In the genomic region with DNA sequence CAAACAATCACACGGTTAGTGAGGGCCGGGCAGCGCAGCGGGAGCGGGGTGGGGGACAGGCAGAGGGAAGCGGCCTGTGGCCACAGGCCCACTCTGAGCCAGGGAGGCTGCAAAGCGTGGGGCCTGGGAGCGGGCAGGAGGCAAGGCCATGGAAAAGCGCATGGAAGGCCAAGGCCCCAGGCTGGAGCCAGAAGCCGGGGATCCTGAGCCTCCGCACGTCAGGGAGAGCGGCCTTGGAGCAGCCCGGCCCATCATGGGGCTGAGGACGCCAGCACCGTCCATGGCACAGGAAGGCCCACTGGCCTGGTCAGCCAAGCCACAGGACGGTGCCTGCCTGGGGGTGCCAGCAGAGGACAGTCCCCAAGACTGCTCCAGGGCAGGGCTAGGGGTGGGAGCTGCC, we compare ENCODE assay signal across 27 cellular contexts. TPM values are rescaled to one million over a fixed set of nuclear protein-coding genes. Genes with fewer than 3 reads are reported as not detected.
DNase-seq lines count a peak whose midpoint lies in the region; ATAC-seq and TF ChIP-seq lines count a peak whose summit lies in the region.
"Had no signal": no experiment of that assay in that cellular context is flagged by ENCODE, and none has a peak within 500 bp of the region (broad histone marks: within the 10 kb centered on the region; RNA-seq: fewer than 3 reads in every experiment).

No MANE protein-coding gene starts in this region.

- H2BK20ac ChIP-seq in H9 (ENCODE audit: low read depth, low read length, poor library complexity, severe bottlenecking): no peak overlapping the region

- peaks cover 35 to 41% of the 10 kb centered on the region in 2 donors for H3K36me3 ChIP-seq in neuronal stem cell (replicated peaks in 1 of 2; ENCODE audit: control insufficient read depth in 2 of 2, insufficient read depth in 2 of 2, low read length in 2 of 2)
- H3K36me3 ChIP-seq: BLaER1 had no signal

- H3K27ac Mint-ChIP-seq in H9: peak overlapping the region in 2 of 3 experiments; percentile 19 to 49; a peak in 1 of 7 replicates
- H3K27ac Mint-ChIP-seq: CD14-positive monocyte; CD4-positive, CD25-positive, alpha-beta regulatory T cell; CD8-positive, alpha-beta memory T cell had no signal

- no peak for TF ChIP-seq CTCF in H9 (conservative IDR thresholded peaks at IDR 0.05)

- H3K9me3 ChIP-seq in H9 (ENCODE audit: control insufficient read depth, low read depth, low read length) (no peaks in the 10 kb centered on the region), neuronal stem cell (replicated peaks in 1 of 2; ENCODE audit: control insufficient read depth in 2 of 2, insufficient read depth in 1 of 2, low read depth in 1 of 2, low read length in 2 of 2) (peaks cover 0 to 2% of the 10 kb centered on the region in 2 donors)
- H3K9me3 ChIP-seq: BE2C, BLaER1 had no signal

- H2BK120ac ChIP-seq in H9 (ENCODE audit: low read depth, low read length, poor library complexity, severe bottlenecking) (no peak overlapping the region), neuronal stem cell (ENCODE audit: low read depth, low read length) (no peak overlapping the region)

- no peak overlapping the region for H4K5ac ChIP-seq in H9 (ENCODE audit: insufficient read length, low read depth, low read length)

- H4K8ac ChIP-seq in H9 (replicated peaks; ENCODE audit: insufficient read length, low read depth, low read length) (no peak overlapping the region), neuronal stem cell (ENCODE audit: low read depth, low read length) (no peak overlapping the region)

- no peaks in the 10 kb centered on the region for H3K27me3 Mint-ChIP-seq in H9 (ENCODE audit: low read depth)
- H3K27me3 Mint-ChIP-seq: CD4-positive, alpha-beta memory T cell; CD4-positive, CD25-positive, alpha-beta regulatory T cell had no signal

- no peak overlapping the region for H2AFZ ChIP-seq in H9 (ENCODE audit: low read length)
- H2AFZ ChIP-seq in neuronal stem cell (ENCODE audit: low read length): no peak overlapping the region

- H3K23me2 ChIP-seq in H9 (ENCODE audit: insufficient read length, low read depth, low read length, poor library complexity, severe bottlenecking): no peaks in the 10 kb centered on the region

- no peak overlapping the region for H3K56ac ChIP-seq in H9 (ENCODE audit: insufficient read length, low read depth, low read length)

- H3K14ac ChIP-seq in H9 (ENCODE audit: insufficient read depth, low read length): no peak overlapping the region; the same call in 1 of the 2 replicates
- peak overlapping the region; percentile 82 for H3K14ac ChIP-seq in neuronal stem cell (ENCODE audit: low read length)

- no peak overlapping the region for H3K4me3 ChIP-seq in neuronal stem cell (ENCODE audit: low read length in 2 of 2)
- H3K4me3 ChIP-seq: BLaER1, GM12878 had no signal

- no CpG with 5 or more reads among the region's 17 CpGs for WGBS in H9 (ENCODE audit: extremely low coverage, insufficient read length, low lambda C conversion rate)
- WGBS in neuronal stem cell (ENCODE audit: extremely low coverage in 2 of 2, insufficient read length in 2 of 2, insufficient replicate concordance in 1 of 2), 2 donors: no CpG with 5 or more reads among the region's 17 CpGs

- H3K4me3 Mint-ChIP-seq in H9: no peak overlapping the region
- H3K4me3 Mint-ChIP-seq: CD14-positive monocyte; CD4-positive, alpha-beta memory T cell; CD4-positive, CD25-positive, alpha-beta regulatory T cell; CD8-positive, alpha-beta memory T cell had no signal

- no peak for DNase-seq in H9
- peak; percentile 46 for DNase-seq in cerebellum (ENCODE audit: low spot score)
- no peak for DNase-seq in neuronal stem cell (ENCODE audit: low spot score)
- DNase-seq in stimulated activated naive CD4-positive, alpha-beta T cell treated with Interleukin-2 at 50 U/mL for 16 hours (lab: John Stamatoyannopoulos, UW): no peak
- no peak for DNase-seq in stimulated activated naive CD4-positive, alpha-beta T cell (lab: John Stamatoyannopoulos, UW)
- DNase-seq: 8988T; ACHN; BE2C; CD4-positive, alpha-beta memory T cell; CD4-positive, CD25-positive, alpha-beta regulatory T cell; CD8-positive, alpha-beta memory T cell; COR-L47; DMS 273 treated with DMSO at 0.1 percent for 48 hours; DMS153; DMS53; DMS79; DND-41; EL; GDM1 had no signal

- H3K4ac ChIP-seq in H9 (ENCODE audit: low read depth, low read length) (no peak overlapping the region), neuronal stem cell (ENCODE audit: low read length) (no peak overlapping the region)

- H3K23ac ChIP-seq in H9 (ENCODE audit: insufficient read length, low read depth, low read length): no peak overlapping the region
- H3K23ac ChIP-seq in neuronal stem cell (ENCODE audit: low read depth, low read length, poor library complexity): peak overlapping the region; percentile 80

- H3K4me1 ChIP-seq in H9 (ENCODE audit: insufficient read depth, low read length) (no peaks in the 10 kb centered on the region), neuronal stem cell (ENCODE audit: control insufficient read depth in 2 of 2, insufficient read depth in 1 of 2, low read depth in 1 of 2, low read length in 2 of 2) (no peaks in the 10 kb centered on the region)

- no peak overlapping the region for H3K4me2 ChIP-seq in H9 (ENCODE audit: insufficient read depth, insufficient read length, low read length)
- H3K4me2 ChIP-seq in neuronal stem cell (ENCODE audit: insufficient read depth, low read length, poor library complexity, severe bottlenecking): no peak overlapping the region
- H3K4me2 ChIP-seq: BLaER1 had no signal

- no peaks in the 10 kb centered on the region for H3K79me2 ChIP-seq in H9 (ENCODE audit: insufficient read depth, low read length)

- H3K27ac ChIP-seq in H9 (ENCODE audit: insufficient read length, low read depth, low read length) (no peak overlapping the region), neuronal stem cell (replicated peaks; ENCODE audit: low read length) (no peak overlapping the region)
- H3K27ac ChIP-seq: BLaER1 had no signal

- H3K4me1 Mint-ChIP-seq in H9: no peaks in the 10 kb centered on the region
- H3K4me1 Mint-ChIP-seq: CD14-positive monocyte had no signal

- H3K27me3 ChIP-seq in H9 (ENCODE audit: insufficient read depth, low read length) (no peaks in the 10 kb centered on the region), neuronal stem cell (ENCODE audit: control insufficient read depth in 3 of 3, insufficient read depth in 3 of 3, low read depth in 1 of 3, low read length in 3 of 3) (no peaks in the 10 kb centered on the region)
- H3K27me3 ChIP-seq: BE2C, BLaER1 had no signal

- no peaks in the 10 kb centered on the region for H3K9me3 Mint-ChIP-seq in H9
- H3K9me3 Mint-ChIP-seq: CD4-positive, alpha-beta memory T cell; CD4-positive, CD25-positive, alpha-beta regulatory T cell; CD8-positive, alpha-beta memory T cell had no signal

- no peaks in the 10 kb centered on the region for H4K20me1 ChIP-seq in H9 (ENCODE audit: control insufficient read depth, insufficient read depth, insufficient read length)

- H3K79me1 ChIP-seq in H9 (ENCODE audit: insufficient read depth, low read depth, low read length, poor library complexity, severe bottlenecking) (no peaks in the 10 kb centered on the region), neuronal stem cell (ENCODE audit: low read depth, low read length) (peaks cover 2% of the 10 kb centered on the region)

- H2AK5ac ChIP-seq in H9 (ENCODE audit: insufficient read length, low read length): no peak overlapping the region
- H2AK5ac ChIP-seq in neuronal stem cell (ENCODE audit: low read depth, low read length): no peak overlapping the region

- H3T11ph ChIP-seq in H9 (ENCODE audit: low read length): no peak overlapping the region

- no peak for ATAC-seq in HG02885 (IDR thresholded peaks at IDR 0.05; ENCODE audit: poor library complexity, unreplicated experiment)

- H3K18ac ChIP-seq in H9 (ENCODE audit: insufficient read length, low read depth, low read length): no peak overlapping the region
- peak overlapping the region; percentile 38 for H3K18ac ChIP-seq in neuronal stem cell (ENCODE audit: low read length)

- H2BK5ac ChIP-seq in H9 (ENCODE audit: insufficient read length, low read length) (no peak overlapping the region), neuronal stem cell (ENCODE audit: low read length) (no peak overlapping the region)

- H3K9ac ChIP-seq in H9 (ENCODE audit: extremely low read depth, insufficient read length, low read length) (no peak overlapping the region), neuronal stem cell (ENCODE audit: low read depth, low read length, poor library complexity) (no peak overlapping the region)
- H3K9ac ChIP-seq: BLaER1 had no signal

- no peak overlapping the region for H2BK15ac ChIP-seq in H9 (ENCODE audit: low read depth, low read length)
- H2BK15ac ChIP-seq in neuronal stem cell (ENCODE audit: low read length): no peak overlapping the region

- H4K91ac ChIP-seq in H9 (ENCODE audit: insufficient read length, low read depth, low read length): no peak overlapping the region
- H4K91ac ChIP-seq in neuronal stem cell (ENCODE audit: low read depth, low read length, poor library complexity): no peak overlapping the region

- peaks cover 28 to 57% (median 56%) of the 10 kb centered on the region in 3 experiments for H3K36me3 Mint-ChIP-seq in H9 (ENCODE audit: insufficient read depth in 1 of 3, low read depth in 3 of 3)
- H3K36me3 Mint-ChIP-seq: CD14-positive monocyte; CD4-positive, alpha-beta memory T cell; CD4-positive, CD25-positive, alpha-beta regulatory T cell; CD8-positive, alpha-beta memory T cell had no signal

- H2BK12ac ChIP-seq in H9 (ENCODE audit: insufficient read length, low read depth, low read length) (no peak overlapping the region), neuronal stem cell (ENCODE audit: low read length) (no peak overlapping the region)

RNA-seq across cellular contexts. Expression of gene AQP12A, which starts 43.1 kb away (rescaled TPM):
- total RNA-seq in H9 (2021) (not detected in 2 replicates), cerebellum (not detected)
- polyA plus RNA-seq in neuronal stem cell (2013, experiment 1 of 2): 0.10 TPM
- polyA plus RNA-seq in neuronal stem cell (2013, experiment 2 of 2): not detected
- total RNA-seq: A673; CD4-positive, alpha-beta memory T cell; CD4-positive, CD25-positive, alpha-beta regulatory T cell; CD8-positive, alpha-beta memory T cell; Daoy; G401; GM12878 had no signal
- polyA plus RNA-seq: AG04450; CD14-positive monocyte; CD4-positive, alpha-beta memory T cell; CD4-positive, CD25-positive, alpha-beta regulatory T cell; CD8-positive, alpha-beta memory T cell; GM12878 had no signal

RNA-seq across cellular contexts. Expression of gene AQP12B, which starts 52.1 kb away (rescaled TPM):
- total RNA-seq in H9 (2021): not detected in 2 replicates
- total RNA-seq in cerebellum: not detected
- not detected for polyA plus RNA-seq in neuronal stem cell (2013, experiment 1 of 2)
- not detected for polyA plus RNA-seq in neuronal stem cell (2013, experiment 2 of 2)
- total RNA-seq: A673; CD4-positive, alpha-beta memory T cell; CD4-positive, CD25-positive, alpha-beta regulatory T cell; CD8-positive, alpha-beta memory T cell; Daoy; G401; GM12878 had no signal
- polyA plus RNA-seq: AG04450; CD14-positive monocyte; CD4-positive, alpha-beta memory T cell; CD4-positive, CD25-positive, alpha-beta regulatory T cell; CD8-positive, alpha-beta memory T cell; GM12878 had no signal
